ENCODE assay signal across 22 cellular contexts in the genomic region with DNA sequence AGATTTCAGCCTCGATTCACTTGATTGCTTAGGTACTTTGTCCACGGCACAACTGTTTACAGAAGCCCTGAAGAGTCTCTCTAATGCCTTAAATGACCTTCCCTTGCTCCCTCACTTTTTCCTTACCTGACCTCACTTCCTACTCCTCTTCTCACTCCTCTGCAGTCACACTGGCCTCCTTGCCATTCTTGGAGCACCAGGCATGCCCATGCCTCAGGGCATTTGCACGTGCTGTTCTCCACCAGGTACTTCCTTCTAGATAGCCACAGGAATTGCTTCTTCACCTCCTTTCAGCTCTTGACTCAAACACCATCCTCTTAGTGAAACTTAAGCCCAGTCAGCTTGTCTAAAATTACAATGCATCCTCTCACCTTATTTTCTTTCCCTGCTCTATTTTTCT. TPM values are rescaled to one million over a fixed set of nuclear protein-coding genes. Genes with fewer than 3 reads are reported as not detected.
DNase-seq lines count a peak whose midpoint lies in the region; ATAC-seq and TF ChIP-seq lines count a peak whose summit lies in the region.
"Had no signal": no experiment of that assay in that cellular context is flagged by ENCODE, and none has a peak within 500 bp of the region (broad histone marks: within the 10 kb centered on the region; RNA-seq: fewer than 3 reads in every experiment).

No MANE protein-coding gene starts in this region.

- no peaks in the 10 kb centered on the region for H3K9me3 ChIP-seq in thyroid gland
- H3K9me3 ChIP-seq in colonic mucosa, result no peaks in the 10 kb centered on the region
- H3K9me3 ChIP-seq: A549; BLaER1 treated with 17β-estradiol and CSF1 and Interleukin-3, amounts not matched to agents 10 nM and 100 nM had no signal

- peak overlapping the region; percentile 9 to 47 (median 33) for H3K27ac ChIP-seq in thyroid gland
- H3K27ac ChIP-seq in colonic mucosa, result no peak overlapping the region
- H3K27ac ChIP-seq: A549; BLaER1 treated with 17β-estradiol and CSF1 and Interleukin-3, amounts not matched to agents 10 nM and 100 nM; SK-N-MC had no signal

- TF ChIP-seq CTCF in thyroid gland (IDR thresholded peaks at IDR 0.05) (no peak), nephron progenitor cell (IDR thresholded peaks at IDR 0.05) (no peak), colonic mucosa (IDR thresholded peaks at IDR 0.05) (no peak)

- H3K9ac ChIP-seq in colonic mucosa (ENCODE audit: low read depth in 2 of 2, low read length in 2 of 2), result no peak overlapping the region
- H3K9ac ChIP-seq: BLaER1 treated with 17β-estradiol and CSF1 and Interleukin-3, amounts not matched to agents 10 nM and 100 nM had no signal

- no peaks in the 10 kb centered on the region for H3K9me3 Mint-ChIP-seq in central memory CD8-positive, alpha-beta T cell
- no peaks in the 10 kb centered on the region for H3K9me3 Mint-ChIP-seq in nephron progenitor cell
- H3K9me3 Mint-ChIP-seq: CD4-positive, alpha-beta T cell had no signal

- H3K27ac Mint-ChIP-seq in central memory CD8-positive, alpha-beta T cell (ENCODE audit: low read depth), result peak overlapping the region; percentile 3
- no peak overlapping the region for H3K27ac Mint-ChIP-seq in nephron progenitor cell
- H3K27ac Mint-ChIP-seq: CD4-positive, alpha-beta T cell had no signal

- DNase-seq in DMS79 treated with DMSO at 0.1 percent for 48 hours (lab: John Stamatoyannopoulos, UW) (peak; percentile 8), NCI-H69 (lab: John Stamatoyannopoulos, UW) (peak; percentile 30), thyroid gland (peak; percentile 39 to 47), nephron progenitor cell (no peak), colonic mucosa (no peak), NCI-H128 (lab: John Stamatoyannopoulos, UW; ENCODE audit: unreplicated experiment) (no peak)
- no peak for DNase-seq in central memory CD8-positive, alpha-beta T cell (ENCODE audit: low spot score in 2 of 2)
- DNase-seq: AML-193; CD4-positive, alpha-beta T cell; GF-D8; Kasumi-1; MV-4-11; NCI-H1105; NCI-H2029 treated with DMSO at 0.1 percent for 48 hours; NCI-H2227 treated with DMSO at 0.1 percent for 48 hours; NCI-H526 treated with DMSO at 0.1 percent for 48 hours; SIG-M5; SW 1271 had no signal

- intact Hi-C loops in thyroid gland (cut with DNase I) (no loop called here), colonic mucosa (cut with DNase I) (no loop called here)

- no peak overlapping the region for H3K4me3 Mint-ChIP-seq in central memory CD8-positive, alpha-beta T cell
- no peak overlapping the region for H3K4me3 Mint-ChIP-seq in nephron progenitor cell
- H3K4me3 Mint-ChIP-seq: CD4-positive, alpha-beta T cell had no signal

- H3K36me3 Mint-ChIP-seq in central memory CD8-positive, alpha-beta T cell (ENCODE audit: insufficient read depth), result no peaks in the 10 kb centered on the region
- no peaks in the 10 kb centered on the region for H3K36me3 Mint-ChIP-seq in nephron progenitor cell (ENCODE audit: low read depth)

- H3K36me3 ChIP-seq in thyroid gland (no peaks in the 10 kb centered on the region), colonic mucosa (no peaks in the 10 kb centered on the region)
- H3K36me3 ChIP-seq: BLaER1 treated with 17β-estradiol and CSF1 and Interleukin-3, amounts not matched to agents 10 nM and 100 nM had no signal

- H3K27me3 Mint-ChIP-seq in central memory CD8-positive, alpha-beta T cell, result no peaks in the 10 kb centered on the region
- peaks cover 3% of the 10 kb centered on the region for H3K27me3 Mint-ChIP-seq in nephron progenitor cell (ENCODE audit: low read depth, poor library complexity)
- H3K27me3 Mint-ChIP-seq: CD4-positive, alpha-beta T cell had no signal

- no peak for ATAC-seq in central memory CD8-positive, alpha-beta T cell (replicated peaks; ENCODE audit: extremely low read depth, poor library complexity, severe bottlenecking)
- ATAC-seq: A549, HepG2 had no signal

- H3K4me1 ChIP-seq in thyroid gland (peaks cover 7 to 12% of the 10 kb centered on the region in 2 donors), colonic mucosa (no peaks in the 10 kb centered on the region)

- WGBS in thyroid gland, 2 donors, result 40 to 53% methylated on average over 3 of the region's 3 CpGs

- no peaks in the 10 kb centered on the region for H3K27me3 ChIP-seq in thyroid gland
- H3K27me3 ChIP-seq in colonic mucosa, result no peaks in the 10 kb centered on the region
- H3K27me3 ChIP-seq: BLaER1 treated with 17β-estradiol and CSF1 and Interleukin-3, amounts not matched to agents 10 nM and 100 nM had no signal

- H3K4me3 ChIP-seq in thyroid gland (replicated peaks in 1 of 3) (no peak overlapping the region), colonic mucosa (no peak overlapping the region)
- H3K4me3 ChIP-seq: A549; BLaER1 treated with 17β-estradiol and CSF1 and Interleukin-3, amounts not matched to agents 10 nM and 100 nM; SK-N-MC had no signal

- no peak for TF ChIP-seq POLR2A in thyroid gland (IDR thresholded peaks at IDR 0.05)

- peaks cover 20% of the 10 kb centered on the region for H3K4me1 Mint-ChIP-seq in central memory CD8-positive, alpha-beta T cell
- H3K4me1 Mint-ChIP-seq in nephron progenitor cell, result peaks cover 27% of the 10 kb centered on the region

RNA-seq across cellular contexts. Expression of gene TRAF1, which starts 52.4 kb away (rescaled TPM):
- total RNA-seq in thyroid gland (1 to 10 TPM; 5.7 to 7.8 (median 6.6) TPM), colonic mucosa (1 to 10 TPM; 1.5 to 3.1 TPM)

Comparison
In these comparisons a context has a peak if more than half of its experiments do, and no peak if none do; other contexts are left out.
1. DNase-seq: peak in DMS79 treated with DMSO at 0.1 percent for 48 hours (single experiment), NCI-H69 (single experiment) and thyroid gland (2 of 2); none in central memory CD8-positive, alpha-beta T cell (0 of 2), nephron progenitor cell (single experiment), colonic mucosa (single experiment) and NCI-H128 (single experiment).